Comparison of ENCODE assay signal across 17 cellular contexts in the genomic region with DNA sequence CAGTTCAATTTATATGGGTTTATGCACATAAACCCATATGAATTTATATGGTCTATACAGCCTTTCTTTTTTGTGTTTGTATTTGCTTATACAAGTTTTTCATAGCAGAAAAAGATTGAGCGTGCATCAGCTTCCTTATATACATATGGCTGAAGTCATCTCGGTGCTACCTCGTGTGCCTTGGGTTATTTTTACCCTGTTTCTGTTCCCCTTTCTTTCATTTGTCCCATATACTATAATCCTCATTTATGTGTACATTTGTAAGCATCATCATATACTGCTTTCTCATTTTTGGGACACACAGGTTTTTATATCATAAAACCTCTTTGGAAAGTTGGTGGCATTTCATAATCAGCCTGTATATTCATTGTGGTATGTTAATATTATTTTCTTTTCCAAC.
DNase-seq lines count a peak whose midpoint lies in the region; ATAC-seq, FAIRE-seq and TF ChIP-seq lines count a peak whose summit lies in the region.
"Had no signal": no experiment of that assay in that cellular context is flagged by ENCODE, and none has a peak within 500 bp of the region (broad histone marks: within the 10 kb centered on the region; RNA-seq: fewer than 3 reads in every experiment).

No MANE protein-coding gene starts in this region.

- BruUV-seq in GM12878 (replicated peaks; lab: Mats Ljungman, UMichigan) = no TSS peak

- no peaks in the 10 kb centered on the region for H3K4me1 Mint-ChIP-seq in activated naive CD4-positive, alpha-beta T cell treated with anti-CD3 and anti-CD28 coated beads for 36 hours (ENCODE audit: low read depth)
- H3K4me1 Mint-ChIP-seq in activated CD4-positive, alpha-beta T cell treated with anti-CD3 and anti-CD28 coated beads, Interleukin-2, amount 10 ng/mL, durations not matched to agents 7 days and 5 days = no peaks in the 10 kb centered on the region

- no peaks in the 10 kb centered on the region for H3K9me3 Mint-ChIP-seq in activated naive CD4-positive, alpha-beta T cell treated with anti-CD3 and anti-CD28 coated beads for 36 hours
- H3K9me3 Mint-ChIP-seq in activated CD4-positive, alpha-beta T cell treated with anti-CD3 and anti-CD28 coated beads, Interleukin-2, amount 10 ng/mL, durations not matched to agents 7 days and 5 days = no peaks in the 10 kb centered on the region
- H3K9me3 Mint-ChIP-seq: activated CD4-positive, alpha-beta memory T cell treated with anti-CD3 and anti-CD28 coated beads for 36 hours had no signal

- RAD21 ChIA-PET in GM12878 (lab: Charles Lee; ENCODE audit: unreplicated experiment) = no interaction called here

- no peak for TF ChIP-seq CTCF in GM12878 (IDR thresholded peaks at IDR 0.05 in 2 of 3, conservative IDR thresholded peaks at IDR 0.05 in 1 of 3; ENCODE audit: control insufficient read depth in 2 of 3, extremely low read depth in 1 of 3, insufficient read depth in 1 of 3, low read depth in 3 of 3, low read length in 3 of 3)

- H3K9ac ChIP-seq in GM12878 (ENCODE audit: control insufficient read depth, insufficient read depth, low read length) = no peak overlapping the region

- SMC1A ChIA-PET in GM12878 (lab: Charles Lee; ENCODE audit: uncharacterized antibody, unreplicated experiment) = no interaction called here

- no peak for TF ChIP-seq EP300 in GM12878 (IDR thresholded peaks at IDR 0.05; ENCODE audit: borderline replicate concordance in 1 of 2, control insufficient read depth in 1 of 2, low read depth in 2 of 2, low read length in 2 of 2)

- TF ChIP-seq RAD21 in GM12878 (IDR thresholded peaks at IDR 0.05; ENCODE audit: insufficient read depth, low read depth, low read length) = no peak

- H3K9me3 ChIP-seq in GM12878 (replicated peaks; ENCODE audit: control insufficient read depth, insufficient read depth, low read length) = no peaks in the 10 kb centered on the region
- H3K9me3 ChIP-seq: BE2C, transverse colon had no signal

- H3K4me3 ChIP-seq in GM12878 = no peak overlapping the region
- H3K4me3 ChIP-seq: skin epidermis, transverse colon had no signal

- H3K36me3 Mint-ChIP-seq in activated naive CD4-positive, alpha-beta T cell treated with anti-CD3 and anti-CD28 coated beads for 36 hours (ENCODE audit: low read depth) = no peaks in the 10 kb centered on the region
- H3K36me3 Mint-ChIP-seq in activated CD4-positive, alpha-beta T cell treated with anti-CD3 and anti-CD28 coated beads, Interleukin-2, amount 10 ng/mL, durations not matched to agents 7 days and 5 days (ENCODE audit: low read depth) = no peaks in the 10 kb centered on the region
- H3K36me3 Mint-ChIP-seq: activated CD4-positive, alpha-beta memory T cell treated with anti-CD3 and anti-CD28 coated beads for 36 hours had no signal

- no peak overlapping the region for H3K27ac ChIP-seq in GM12878 (ENCODE audit: control insufficient read depth, insufficient read depth)
- H3K27ac ChIP-seq: foreskin keratinocyte, skin epidermis, transverse colon had no signal

- H3K27me3 Mint-ChIP-seq in activated naive CD4-positive, alpha-beta T cell treated with anti-CD3 and anti-CD28 coated beads for 36 hours (ENCODE audit: low read depth) = no peaks in the 10 kb centered on the region
- H3K27me3 Mint-ChIP-seq in activated CD4-positive, alpha-beta T cell treated with anti-CD3 and anti-CD28 coated beads, Interleukin-2, amount 10 ng/mL, durations not matched to agents 7 days and 5 days = no peaks in the 10 kb centered on the region
- H3K27me3 Mint-ChIP-seq: activated CD4-positive, alpha-beta memory T cell treated with anti-CD3 and anti-CD28 coated beads for 36 hours had no signal

- no peak for TF ChIP-seq POLR2A in GM12878 (IDR thresholded peaks at IDR 0.05; ENCODE audit: low read depth, low read length)

- in situ Hi-C loops in GM12878 (cut with MboI) = no loop called here

- intact Hi-C loops in GM12878 (cut with micrococcal nuclease; ENCODE audit: unreplicated experiment) = no loop called here
- intact Hi-C loops in activated naive CD4-positive, alpha-beta T cell treated with anti-CD3 and anti-CD28 coated beads for 36 hours (cut with micrococcal nuclease) = no loop called here

- H3K79me2 ChIP-seq in GM12878 (ENCODE audit: control insufficient read depth, insufficient read depth, low read length) = no peaks in the 10 kb centered on the region

- no peak overlapping the region for H2AFZ ChIP-seq in GM12878 (ENCODE audit: control insufficient read depth, low read depth, low read length)

- no peak overlapping the region for H3K4me3 Mint-ChIP-seq in activated naive CD4-positive, alpha-beta T cell treated with anti-CD3 and anti-CD28 coated beads for 36 hours
- H3K4me3 Mint-ChIP-seq in activated CD4-positive, alpha-beta T cell treated with anti-CD3 and anti-CD28 coated beads, Interleukin-2, amount 10 ng/mL, durations not matched to agents 7 days and 5 days = no peak overlapping the region
- H3K4me3 Mint-ChIP-seq: activated CD4-positive, alpha-beta memory T cell treated with anti-CD3 and anti-CD28 coated beads for 36 hours had no signal

- peak; percentile 90 for ATAC-seq in GM18519 (IDR thresholded peaks at IDR 0.05; ENCODE audit: low FRiP score, unreplicated experiment)
- ATAC-seq in GM21786 (IDR thresholded peaks at IDR 0.05; ENCODE audit: unreplicated experiment) = peak; percentile 81
- ATAC-seq in HG03565 (IDR thresholded peaks at IDR 0.05; ENCODE audit: unreplicated experiment) = peak; percentile 76
- peak; percentile 73 for ATAC-seq in GM12878
- no peak for ATAC-seq in GM21423 (IDR thresholded peaks at IDR 0.05; ENCODE audit: unreplicated experiment)
- ATAC-seq in HG02571 (IDR thresholded peaks at IDR 0.05; ENCODE audit: unreplicated experiment) = no peak
- ATAC-seq: foreskin keratinocyte, left ventricle myocardium superior, Panc1 had no signal

- no peaks in the 10 kb centered on the region for H4K20me1 ChIP-seq in GM12878 (ENCODE audit: control insufficient read depth, insufficient read depth)

- peaks cover 6% of the 10 kb centered on the region for H3K4me1 ChIP-seq in GM12878 (ENCODE audit: control insufficient read depth, insufficient read depth, low read length)
- H3K4me1 ChIP-seq: BE2C, foreskin keratinocyte had no signal

- no peaks in the 10 kb centered on the region for H3K27me3 ChIP-seq in GM12878 (replicated peaks in 1 of 2; ENCODE audit: control insufficient read depth in 2 of 2, insufficient read depth in 2 of 2, low read length in 1 of 2)
- H3K27me3 ChIP-seq: BE2C, foreskin keratinocyte, transverse colon had no signal

- H3K4me2 ChIP-seq in GM12878 (ENCODE audit: control insufficient read depth, insufficient read depth) = no peak overlapping the region

- CTCF ChIA-PET in GM12878 (lab: Yijun Ruan, JAX) = no interaction called here
- CTCF ChIA-PET in activated naive CD4-positive, alpha-beta T cell treated with anti-CD3 and anti-CD28 coated beads for 36 hours (lab: Charles Lee) = no interaction called here
- CTCF ChIA-PET in activated CD4-positive, alpha-beta T cell treated with anti-CD3 and anti-CD28 coated beads, Interleukin-2, amount 10 ng/mL, durations not matched to agents 7 days and 5 days (lab: Charles Lee) = no interaction called here

- FAIRE-seq in GM12878 (lab: Jason Lieb, UNC) = no peak

- POLR2A ChIA-PET in GM12878 (lab: Charles Lee) = no interaction called here
- POLR2A ChIA-PET in activated CD4-positive, alpha-beta T cell treated with anti-CD3 and anti-CD28 coated beads, Interleukin-2, amount 10 ng/mL, durations not matched to agents 7 days and 5 days (lab: Charles Lee) = no interaction called here

- H3K27ac Mint-ChIP-seq in activated naive CD4-positive, alpha-beta T cell treated with anti-CD3 and anti-CD28 coated beads for 36 hours = no peak overlapping the region
- H3K27ac Mint-ChIP-seq in activated CD4-positive, alpha-beta T cell treated with anti-CD3 and anti-CD28 coated beads, Interleukin-2, amount 10 ng/mL, durations not matched to agents 7 days and 5 days = no peak overlapping the region
- H3K27ac Mint-ChIP-seq: activated CD4-positive, alpha-beta memory T cell treated with anti-CD3 and anti-CD28 coated beads for 36 hours had no signal

- no peaks in the 10 kb centered on the region for H3K36me3 ChIP-seq in GM12878 (ENCODE audit: control insufficient read depth in 2 of 2, insufficient read depth in 2 of 2, low read length in 1 of 2)
- H3K36me3 ChIP-seq: BE2C, transverse colon had no signal

- DNase-seq in GM12878 (ENCODE audit: low read depth, low spot score) = no peak
- no peak for DNase-seq in activated naive CD4-positive, alpha-beta T cell treated with anti-CD3 and anti-CD28 coated beads for 36 hours
- no peak for DNase-seq in activated CD4-positive, alpha-beta T cell treated with anti-CD3 and anti-CD28 coated beads, Interleukin-2, amount 10 ng/mL, durations not matched to agents 7 days and 5 days
- DNase-seq: activated CD4-positive, alpha-beta memory T cell treated with anti-CD3 and anti-CD28 coated beads for 36 hours; BE2C; foreskin keratinocyte; left ventricle myocardium superior; NCI-H2029; NCI-H510A treated with DMSO at 0.1 percent for 48 hours; transverse colon had no signal

- WGBS in GM12878 (ENCODE audit: insufficient coverage, insufficient replicate concordance, low lambda C conversion rate, missing lambda C conversion rate) = 12% methylated on average over 3 of the region's 3 CpGs

TF ChIP-seq in GM12878, 131 proteins besides CTCF, POLR2A, EP300 and RAD21 (continues in another document):
- peak; percentile 28; the same call in 1 of the 2 replicates for TF ChIP-seq MTA3 (IDR thresholded peaks at IDR 0.05; ENCODE audit: borderline replicate concordance, low read length)
- TF ChIP-seq PAX8 (IDR thresholded peaks at IDR 0.05) = no peak
- no peak for TF ChIP-seq RCOR1 (conservative IDR thresholded peaks at IDR 0.05; ENCODE audit: low read depth, low read length)
- TF ChIP-seq MYB (IDR thresholded peaks at IDR 0.05; ENCODE audit: borderline replicate concordance, low read depth, low read length) = no peak
- no peak for TF ChIP-seq TCF12 (IDR thresholded peaks at IDR 0.05; ENCODE audit: low read depth, low read length)
- TF ChIP-seq, protein P1, sequence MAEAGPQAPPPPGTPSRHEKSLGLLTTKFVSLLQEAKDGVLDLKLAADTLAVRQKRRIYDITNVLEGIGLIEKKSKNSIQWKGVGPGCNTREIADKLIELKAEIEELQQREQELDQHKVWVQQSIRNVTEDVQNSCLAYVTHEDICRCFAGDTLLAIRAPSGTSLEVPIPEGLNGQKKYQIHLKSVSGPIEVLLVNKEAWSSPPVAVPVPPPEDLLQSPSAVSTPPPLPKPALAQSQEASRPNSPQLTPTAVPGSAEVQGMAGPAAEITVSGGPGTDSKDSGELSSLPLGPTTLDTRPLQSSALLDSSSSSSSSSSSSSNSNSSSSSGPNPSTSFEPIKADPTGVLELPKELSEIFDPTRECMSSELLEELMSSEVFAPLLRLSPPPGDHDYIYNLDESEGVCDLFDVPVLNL (IDR thresholded peaks at IDR 0.05; ENCODE audit: low read depth, low read length) = no peak
- no peak for TF ChIP-seq RFX5 (IDR thresholded peaks at IDR 0.05; ENCODE audit: low read depth, low read length)
- peak; percentile 70; the same call in 1 of the 2 replicates for TF ChIP-seq MEF2A (IDR thresholded peaks at IDR 0.05; ENCODE audit: insufficient read depth, low read depth, low read length)
- no peak for TF ChIP-seq POU2F2 (IDR thresholded peaks at IDR 0.05; ENCODE audit: borderline replicate concordance, low read depth, low read length)
- no peak for TF ChIP-seq SREBF1 (IDR thresholded peaks at IDR 0.05; ENCODE audit: low read length)
- TF ChIP-seq BACH1 (IDR thresholded peaks at IDR 0.05; ENCODE audit: borderline replicate concordance) = no peak

Comparison
In these comparisons a context has a peak if more than half of its experiments do, and no peak if none do; other contexts are left out.
1. ATAC-seq: peak in GM18519 (single experiment), GM21786 (single experiment), HG03565 (single experiment) and GM12878 (single experiment); none in GM21423 (single experiment) and HG02571 (single experiment).